Comparison of ENCODE assay signal across 1 cellular context in genomic region chr6:90285611-90286381, GRCh38.
A peak's percentile ranks its signal among the peaks of the same experiment; 100 is the strongest.
TF ChIP-seq lines count a peak whose summit lies in the region.

No MANE protein-coding gene starts in this region.

TF ChIP-seq in K562, 482 proteins besides CTCF, POLR2A, EP300 and RAD21 (continued from another document and continues in another):
- TF ChIP-seq ZNF407 (IDR thresholded peaks at IDR 0.05; ENCODE audit: low read depth) (no peak), POLR2AphosphoS5 (IDR thresholded peaks at IDR 0.05; ENCODE audit: control insufficient read depth, insufficient read depth, low read depth, low read length) (no peak), ZEB2 (IDR thresholded peaks at IDR 0.05) (no peak), ARNT (IDR thresholded peaks at IDR 0.05) (no peak; a peak in 1 of 4 replicates), ZC3H4 (CRISPR knock-in tag; IDR thresholded peaks at IDR 0.05; ENCODE audit: borderline replicate concordance) (no peak), ADNP (tag; IDR thresholded peaks at IDR 0.05) (no peak), ZNF384 (IDR thresholded peaks at IDR 0.05; ENCODE audit: low read depth, low read length) (no peak), ZBTB8A (IDR thresholded peaks at IDR 0.05; ENCODE audit: partially characterized antibody) (no peak), MLX (CRISPR knock-in tag; conservative IDR thresholded peaks at IDR 0.05) (0 out of 4 replicates have a peak, but pooled peaks of 1 of the 2 experiments have one; percentile 32), RUNX1 (IDR thresholded peaks at IDR 0.05; ENCODE audit: low read depth) (no peak), HMG20A (CRISPR knock-in tag; conservative IDR thresholded peaks at IDR 0.05) (no peak), ZNF449 (CRISPR knock-in tag; IDR thresholded peaks at IDR 0.05) (no peak), MLLT1 (IDR thresholded peaks at IDR 0.05) (no peak), SMAD4 (CRISPR knock-in tag; conservative IDR thresholded peaks at IDR 0.05) (peak; percentile 47; the same call in 1 of the 2 replicates), GABPA (tag; conservative IDR thresholded peaks at IDR 0.05; ENCODE audit: low read depth) (no peak), GATA2 (CRISPR knock-in tag; IDR thresholded peaks at IDR 0.05) (no peak), ZNF282 (CRISPR knock-in tag; IDR thresholded peaks at IDR 0.05) (no peak), MAFF (IDR thresholded peaks at IDR 0.05; ENCODE audit: low read length) (peak; percentile 99), ELF4 (CRISPR knock-in tag; IDR thresholded peaks at IDR 0.05) (no peak), KLF10 (CRISPR knock-in tag; IDR thresholded peaks at IDR 0.05) (no peak), KLF1 (tag; IDR thresholded peaks at IDR 0.05) (no peak), ZBTB7A (IDR thresholded peaks at IDR 0.05; ENCODE audit: borderline replicate concordance, control insufficient read depth, low read depth, low read length) (no peak), ZNF583 (CRISPR knock-in tag; IDR thresholded peaks at IDR 0.05) (no peak), ZNF696 (CRISPR knock-in tag; conservative IDR thresholded peaks at IDR 0.05) (no peak), ZKSCAN3 (CRISPR knock-in tag; IDR thresholded peaks at IDR 0.05) (no peak), ZC3H11A (IDR thresholded peaks at IDR 0.05; ENCODE audit: low read depth, low read length) (no peak), MED1 (CRISPR knock-in tag; IDR thresholded peaks at IDR 0.05; ENCODE audit: borderline replicate concordance) (no peak), ID3 (CRISPR knock-in tag; IDR thresholded peaks at IDR 0.05) (no peak), ID3 (tag; IDR thresholded peaks at IDR 0.05) (no peak), C11orf30 (IDR thresholded peaks at IDR 0.05; ENCODE audit: low read depth) (peak; percentile 100), ATF7 (IDR thresholded peaks at IDR 0.05) (peak; percentile 46; the same call in 1 of the 2 replicates), ZNF140 (CRISPR knock-in tag; IDR thresholded peaks at IDR 0.05) (no peak), BCL6 (CRISPR knock-in tag; IDR thresholded peaks at IDR 0.05) (no peak), XRCC5 (IDR thresholded peaks at IDR 0.05; ENCODE audit: low read depth, low read length) (no peak), RBM15 (IDR thresholded peaks at IDR 0.05; ENCODE audit: insufficient read depth, low read length) (no peak), IRF2 (CRISPR knock-in tag; IDR thresholded peaks at IDR 0.05) (no peak), HNRNPK (IDR thresholded peaks at IDR 0.05; ENCODE audit: low read depth, low read length, poor library complexity, severe bottlenecking) (no peak), ETV1 (tag; conservative IDR thresholded peaks at IDR 0.05; ENCODE audit: low read depth) (no peak), ZNF699 (CRISPR knock-in tag; IDR thresholded peaks at IDR 0.05; ENCODE audit: insufficient replicate concordance) (no peak), SMARCA4 (IDR thresholded peaks at IDR 0.05) (no peak), ZNF778 (CRISPR knock-in tag; IDR thresholded peaks at IDR 0.05) (no peak), GABPB2 (CRISPR knock-in tag; conservative IDR thresholded peaks at IDR 0.05) (no peak), SRSF3 (IDR thresholded peaks at IDR 0.05; ENCODE audit: insufficient read depth, low read length) (no peak), HMBOX1 (IDR thresholded peaks at IDR 0.05) (peak; percentile 91), FOXM1 (IDR thresholded peaks at IDR 0.05; ENCODE audit: low read depth) (no peak), FOXM1 (CRISPR knock-in tag; IDR thresholded peaks at IDR 0.05; ENCODE audit: low read depth) (no peak), ZFP30 (CRISPR knock-in tag; IDR thresholded peaks at IDR 0.05; ENCODE audit: borderline replicate concordance) (no peak), CHD1 (IDR thresholded peaks at IDR 0.05; ENCODE audit: low read length) (no peak), NRF1 (conservative IDR thresholded peaks at IDR 0.05 in 1 of 2, IDR thresholded peaks at IDR 0.05 in 1 of 2) (no peak), E4F1 (CRISPR knock-in tag; IDR thresholded peaks at IDR 0.05; ENCODE audit: borderline replicate concordance) (no peak), BCOR (IDR thresholded peaks at IDR 0.05) (no peak)
